ENCODE assay signal across 9 cellular contexts in the genomic region with DNA sequence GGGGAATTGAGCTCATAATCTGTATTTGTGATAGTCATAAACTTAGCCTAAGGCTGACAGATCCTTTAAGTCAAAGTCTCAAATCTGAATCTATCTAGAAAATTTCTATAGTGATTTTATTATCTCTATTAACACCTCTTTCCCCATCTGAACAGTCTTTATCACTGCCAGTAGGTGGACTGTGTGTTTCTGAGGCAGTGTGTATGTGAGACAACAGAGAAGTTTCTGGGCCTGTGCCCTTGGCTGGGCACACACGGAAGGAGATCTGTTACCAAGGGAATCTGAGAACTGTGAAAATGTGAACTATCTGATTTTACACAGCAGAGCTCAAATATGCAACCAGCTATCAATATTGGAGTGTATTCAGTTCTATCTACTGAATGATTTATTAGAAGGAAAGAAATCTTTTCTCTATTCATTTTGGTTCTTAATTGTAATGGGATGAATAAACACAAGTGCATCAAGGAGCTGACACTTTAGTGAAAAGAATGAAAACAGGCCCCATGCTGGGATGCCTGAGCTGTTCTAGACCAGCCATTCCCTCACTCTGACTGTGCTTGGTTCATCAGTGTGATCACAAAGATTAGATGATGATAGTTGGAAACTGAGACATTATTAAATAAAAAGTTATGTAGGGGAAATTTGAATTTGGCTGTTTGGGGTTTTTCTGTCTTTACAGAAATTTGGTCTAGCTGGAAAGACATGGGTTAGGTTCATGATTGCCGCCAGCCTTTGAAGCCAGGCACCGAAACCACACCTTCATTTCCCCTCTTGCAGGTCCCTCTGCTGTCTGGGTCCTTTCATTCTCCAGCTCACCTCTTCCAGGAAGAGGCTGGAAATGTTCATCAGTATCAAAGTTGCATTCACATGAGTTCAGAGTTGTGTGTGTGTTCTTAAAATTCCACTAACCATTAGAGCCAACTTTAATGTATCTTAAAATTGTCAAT.
DNase-seq lines count a peak whose midpoint lies in the region; ATAC-seq and TF ChIP-seq lines count a peak whose summit lies in the region.
"Had no signal": no experiment of that assay in that cellular context is flagged by ENCODE, and none has a peak within 500 bp of the region (broad histone marks: within the 10 kb centered on the region; RNA-seq: fewer than 3 reads in every experiment).

No MANE protein-coding gene starts in this region.

- H3K4me1 Mint-ChIP-seq in activated naive CD4-positive, alpha-beta T cell treated with anti-CD3 and anti-CD28 coated beads, Interleukin-2, amount 50 U/mL, for 24 hours = peaks cover 48% of the 10 kb centered on the region
- H3K4me1 Mint-ChIP-seq in progenitor cell of endocrine pancreas (ENCODE audit: low read depth) = peaks cover 13% of the 10 kb centered on the region

- H3K36me3 ChIP-seq in Panc1 (ENCODE audit: control insufficient read depth, insufficient read depth, low read length) = no peaks in the 10 kb centered on the region
- H3K36me3 ChIP-seq: BLaER1 treated with 17β-estradiol and CSF1 and Interleukin-3, amounts not matched to agents 10 nM and 100 nM had no signal

- no peaks in the 10 kb centered on the region for H3K36me3 Mint-ChIP-seq in activated naive CD4-positive, alpha-beta T cell treated with anti-CD3 and anti-CD28 coated beads, Interleukin-2, amount 50 U/mL, for 24 hours
- no peaks in the 10 kb centered on the region for H3K36me3 Mint-ChIP-seq in progenitor cell of endocrine pancreas (ENCODE audit: insufficient read depth)

- peak overlapping the region; percentile 92 for H3K27ac Mint-ChIP-seq in activated naive CD4-positive, alpha-beta T cell treated with anti-CD3 and anti-CD28 coated beads, Interleukin-2, amount 50 U/mL, for 24 hours
- no peak overlapping the region for H3K27ac Mint-ChIP-seq in progenitor cell of endocrine pancreas

- H3K4me3 Mint-ChIP-seq in activated naive CD4-positive, alpha-beta T cell treated with anti-CD3 and anti-CD28 coated beads, Interleukin-2, amount 50 U/mL, for 24 hours = peak overlapping the region; percentile 57
- no peak overlapping the region for H3K4me3 Mint-ChIP-seq in progenitor cell of endocrine pancreas (ENCODE audit: low read depth)

- no peaks in the 10 kb centered on the region for H3K9me3 ChIP-seq in Panc1 (ENCODE audit: control insufficient read depth, insufficient read depth, low read depth, low read length)
- H3K9me3 ChIP-seq: BLaER1 treated with 17β-estradiol and CSF1 and Interleukin-3, amounts not matched to agents 10 nM and 100 nM had no signal

- H3K9me3 Mint-ChIP-seq in activated naive CD4-positive, alpha-beta T cell treated with anti-CD3 and anti-CD28 coated beads, Interleukin-2, amount 50 U/mL, for 24 hours = no peaks in the 10 kb centered on the region
- H3K9me3 Mint-ChIP-seq in progenitor cell of endocrine pancreas (ENCODE audit: low read depth) = no peaks in the 10 kb centered on the region

- CTCF ChIA-PET in Panc1 (lab: Charles Lee) = no interaction called here

- intact Hi-C loops in Panc1 (cut with micrococcal nuclease; ENCODE audit: unreplicated experiment) = no loop called here

- no peak; the same call in 1 of the 2 replicates for TF ChIP-seq CTCF in Panc1 (IDR thresholded peaks at IDR 0.05)
- peak; percentile 12 for TF ChIP-seq CTCF in progenitor cell of endocrine pancreas (IDR thresholded peaks at IDR 0.05; ENCODE audit: unreplicated experiment)
- no peak for TF ChIP-seq CTCF in foreskin fibroblast (IDR thresholded peaks at IDR 0.05; ENCODE audit: low read depth, low read length)

- H3K4me1 ChIP-seq in Panc1 (ENCODE audit: control insufficient read depth, insufficient read depth, low read length) = peaks cover 19% of the 10 kb centered on the region

- BruUV-seq in Panc1 (replicated peaks; lab: Mats Ljungman, UMichigan) = no TSS peak

- DNase-seq in AG20443 (ENCODE audit: low spot score) (peak; percentile 16), Panc1 (ENCODE audit: low read depth, low spot score) (no peak), progenitor cell of endocrine pancreas (ENCODE audit: low spot score, unreplicated experiment) (no peak), foreskin fibroblast (no peak), SIG-M5 (lab: John Stamatoyannopoulos, UW) (no peak), globus pallidus (ENCODE audit: low spot score) (no peak)

- in situ Hi-C loops in Panc1 (cut with HindIII; ENCODE audit: low pct_unique_long_range_greater_than_20kb, low sequenced_read_pairs) = no loop called here

- no peaks in the 10 kb centered on the region for H3K27me3 ChIP-seq in Panc1 (ENCODE audit: control insufficient read depth, insufficient read depth, low read length)
- H3K27me3 ChIP-seq: BLaER1 treated with 17β-estradiol and CSF1 and Interleukin-3, amounts not matched to agents 10 nM and 100 nM had no signal

- peak overlapping the region; percentile 64; the same call in 1 of the 2 replicates for H3K27ac ChIP-seq in Panc1 (ENCODE audit: low read length)
- H3K27ac ChIP-seq: BLaER1 treated with 17β-estradiol and CSF1 and Interleukin-3, amounts not matched to agents 10 nM and 100 nM had no signal

- H3K27me3 Mint-ChIP-seq in activated naive CD4-positive, alpha-beta T cell treated with anti-CD3 and anti-CD28 coated beads, Interleukin-2, amount 50 U/mL, for 24 hours = no peaks in the 10 kb centered on the region
- H3K27me3 Mint-ChIP-seq in progenitor cell of endocrine pancreas = peaks cover 9% of the 10 kb centered on the region

- no peak overlapping the region for H3K4me3 ChIP-seq in Panc1 (ENCODE audit: low read depth in 2 of 2, low read length in 2 of 2)
- no peak overlapping the region for H3K4me3 ChIP-seq in foreskin fibroblast (ENCODE audit: low read depth in 1 of 2, low read length in 2 of 2)
- H3K4me3 ChIP-seq: BLaER1 treated with 17β-estradiol and CSF1 and Interleukin-3, amounts not matched to agents 10 nM and 100 nM had no signal

- POLR2A ChIA-PET in Panc1 (lab: Charles Lee) = no interaction called here

- ATAC-seq in Panc1 = no peak
- no peak for ATAC-seq in GM21526 (IDR thresholded peaks at IDR 0.05; ENCODE audit: low FRiP score, unreplicated experiment)
